12 cellular contexts compared by ENCODE assay signal in genomic region chr21:32359719-32360260, GRCh38. TPM values are rescaled to one million over a fixed set of nuclear protein-coding genes. Genes with fewer than 3 reads are reported as not detected.
DNase-seq lines count a peak whose midpoint lies in the region; ATAC-seq, FAIRE-seq and TF ChIP-seq lines count a peak whose summit lies in the region.
"Had no signal": no experiment of that assay in that cellular context is flagged by ENCODE, and none has a peak within 500 bp of the region (broad histone marks: within the 10 kb centered on the region; RNA-seq: fewer than 3 reads in every experiment).

No MANE protein-coding gene starts in this region.

- TF ChIP-seq CTCF in AG04450 (IDR thresholded peaks at IDR 0.05; ENCODE audit: low read depth, low read length): peak; percentile 31; the same call in 1 of the 2 replicates
- TF ChIP-seq CTCF in foreskin keratinocyte (conservative IDR thresholded peaks at IDR 0.05): peak; percentile 50

- in situ Hi-C loops in SK-MEL-5 (cut with HindIII; ENCODE audit: low pct_unique_long_range_greater_than_20kb, low sequenced_read_pairs): no loop called here

- peak; percentile 70 for ATAC-seq in foreskin keratinocyte
- no peak for ATAC-seq in HG03469 (IDR thresholded peaks at IDR 0.05; ENCODE audit: unreplicated experiment)

- peaks cover 4% of the 10 kb centered on the region for H3K4me1 ChIP-seq in foreskin keratinocyte

- no peak overlapping the region for H3K4me3 ChIP-seq in AG04450 (ENCODE audit: low read depth, low read length)
- H3K4me3 ChIP-seq: thoracic aorta had no signal

- peak; percentile 9 for FAIRE-seq in GM12892 (lab: Jason Lieb, UNC)
- FAIRE-seq: TTC549 had no signal

- CTCF ChIA-PET in AG04450 (lab: Charles Lee): interaction anchor here (1.1 to 4.6 kb wide), 3 partner anchors 14 to 241 kb away, joined by 3 to 35 read pairs (median 10); no protein-coding TSS in a partner anchor

- no peak for TF ChIP-seq POLR2A in GM12892 (IDR thresholded peaks at IDR 0.05; ENCODE audit: low read depth, low read length)

- H3K27ac ChIP-seq in AG04450 (ENCODE audit: low read depth, low read length): no peak overlapping the region
- H3K27ac ChIP-seq in foreskin keratinocyte: no peak overlapping the region
- H3K27ac ChIP-seq: thoracic aorta had no signal

- H3K27me3 ChIP-seq in AG04450 (ENCODE audit: control insufficient read depth, insufficient read depth, low read length): no peaks in the 10 kb centered on the region
- no peaks in the 10 kb centered on the region for H3K27me3 ChIP-seq in foreskin keratinocyte

- H3K9me3 ChIP-seq in AG04450 (ENCODE audit: control insufficient read depth, insufficient read depth, low read length): no peaks in the 10 kb centered on the region
- H3K9me3 ChIP-seq: thoracic aorta had no signal

- POLR2A ChIA-PET in AG04450 (lab: Yijun Ruan, JAX): no interaction called here

- DNase-seq in AG04450 (ENCODE audit: low read depth, low spot score) (no peak), GM12892 (ENCODE audit: insufficient read length) (no peak), SK-MEL-5 (ENCODE audit: low read depth, low spot score) (peak; percentile 71), foreskin keratinocyte (no peak), NCI-H2107 (lab: John Stamatoyannopoulos, UW) (no peak), NCI-H187 treated with DMSO at 0.1 percent for 48 hours (lab: John Stamatoyannopoulos, UW) (no peak), DMS153 (lab: John Stamatoyannopoulos, UW) (no peak)
- DNase-seq: GDM1, NCI-H2081 treated with DMSO at 0.1 percent for 48 hours had no signal

RNA-seq across cellular contexts. Expression of gene URB1, which starts 33.0 kb away (rescaled TPM):
- polyA plus RNA-seq in AG04450 (2011; rRNA removed): 7.6 and 7.7 TPM in 2 replicates
- 17.0 and 17.1 TPM in 2 replicates for polyA minus RNA-seq in AG04450 (2011; rRNA and poly(A)+ RNA removed)
- 5.2 TPM for polyA plus RNA-seq in GM12892 (2012; ENCODE audit: missing spikeins)
- total RNA-seq in SK-MEL-5 (2014; rRNA removed; shearing (Covaris generic)): 33.7 and 34.2 TPM in 2 replicates
- 29.9 and 40.6 TPM in 2 replicates for polyA plus RNA-seq in SK-MEL-5 (2015; cell fraction: cytosol; rRNA removed)
- polyA plus RNA-seq in SK-MEL-5 (2015; cell fraction: nucleus; rRNA removed): 23.1 and 28.9 TPM in 2 replicates
- total RNA-seq in foreskin keratinocyte: 27.0 and 27.1 TPM in 2 replicates
- polyA plus RNA-seq in foreskin keratinocyte: 5.1 and 5.8 TPM in 2 replicates

RNA-seq across cellular contexts. Expression of gene EVA1C, which starts 52.7 kb away (rescaled TPM):
- polyA plus RNA-seq in AG04450 (2011; rRNA removed) (2.8 and 5.7 TPM in 2 replicates), foreskin keratinocyte (11.2 and 14.4 TPM in 2 replicates)
- 1.8 and 2.0 TPM in 2 replicates for polyA minus RNA-seq in AG04450 (2011; rRNA and poly(A)+ RNA removed)
- not detected for polyA plus RNA-seq in GM12892 (2012; ENCODE audit: missing spikeins)
- total RNA-seq in SK-MEL-5 (2014; rRNA removed; shearing (Covaris generic)): 1.1 and 5.0 TPM in 2 replicates
- polyA plus RNA-seq in SK-MEL-5 (2015; cell fraction: cytosol; rRNA removed): 3.1 and 3.2 TPM in 2 replicates
- polyA plus RNA-seq in SK-MEL-5 (2015; cell fraction: nucleus; rRNA removed): 1.8 and 4.6 TPM in 2 replicates
- total RNA-seq in foreskin keratinocyte: 9.5 and 13.1 TPM in 2 replicates
